ENCODE assay signal across 1 cellular context in genomic region chr2:10120158-10120937, GRCh38.
TF ChIP-seq lines count a peak whose summit lies in the region.

No MANE protein-coding gene starts in this region.

TF ChIP-seq in K562, 482 proteins besides CTCF, POLR2A, EP300 and RAD21 (continued from another document and continues in another):
- TF ChIP-seq ATF2 (CRISPR knock-in tag; IDR thresholded peaks at IDR 0.05) (no peak), ZNF143 (CRISPR knock-in tag; IDR thresholded peaks at IDR 0.05) (0 out of 2 replicates have a peak, but pooled peaks have one; percentile 30), TEAD4 (IDR thresholded peaks at IDR 0.05; ENCODE audit: low read length) (peak; percentile 35; the same call in 1 of the 2 replicates), TEAD4 (CRISPR knock-in tag; IDR thresholded peaks at IDR 0.05; ENCODE audit: borderline replicate concordance) (no peak), ZNF79 (CRISPR knock-in tag; IDR thresholded peaks at IDR 0.05; ENCODE audit: low read depth) (no peak), PCBP2 (IDR thresholded peaks at IDR 0.05; ENCODE audit: low read depth, low read length, poor library complexity, severe bottlenecking) (no peak), MTA3 (IDR thresholded peaks at IDR 0.05; ENCODE audit: borderline replicate concordance) (peak; percentile 63; the same call in 1 of the 2 replicates), FOXJ3 (CRISPR knock-in tag; IDR thresholded peaks at IDR 0.05) (no peak), TBL1XR1 (IDR thresholded peaks at IDR 0.05; ENCODE audit: low read length in 2 of 2) (no peak; a peak in 1 of 4 replicates), RCOR1 (IDR thresholded peaks at IDR 0.05; ENCODE audit: borderline replicate concordance in 1 of 2, low read depth in 2 of 2, low read length in 2 of 2) (no peak; a peak in 1 of 4 replicates), FOXA1 (IDR thresholded peaks at IDR 0.05; ENCODE audit: borderline replicate concordance) (no peak), ZNF707 (CRISPR knock-in tag; conservative IDR thresholded peaks at IDR 0.05) (no peak), ZNF431 (CRISPR knock-in tag; IDR thresholded peaks at IDR 0.05) (0 out of 2 replicates have a peak, but pooled peaks have one; percentile 22), POLR2AphosphoS5 (IDR thresholded peaks at IDR 0.05; ENCODE audit: control insufficient read depth, insufficient read depth, low read depth, low read length) (peak; percentile 79), CBX5 (IDR thresholded peaks at IDR 0.05; ENCODE audit: borderline replicate concordance, low read depth) (no peak), L3MBTL2 (IDR thresholded peaks at IDR 0.05) (peak; percentile 91), BCL6 (CRISPR knock-in tag; IDR thresholded peaks at IDR 0.05) (no peak), ZNF224 (CRISPR knock-in tag; IDR thresholded peaks at IDR 0.05) (peak; percentile 59; the same call in 1 of the 2 replicates), MTA2 (IDR thresholded peaks at IDR 0.05; ENCODE audit: low read depth) (no peak; the same call in 1 of the 2 replicates), TCFL5 (CRISPR knock-in tag; conservative IDR thresholded peaks at IDR 0.05) (no peak), SLC30A9 (CRISPR knock-in tag; IDR thresholded peaks at IDR 0.05) (no peak), SMARCA5 (IDR thresholded peaks at IDR 0.05) (peak; percentile 72; the same call in 1 of the 2 replicates), ZBTB11 (CRISPR knock-in tag; IDR thresholded peaks at IDR 0.05) (peak in 1 of 3 experiments; percentile 74; a peak in 2 of 6 replicates), ARNT (IDR thresholded peaks at IDR 0.05) (no peak), CGGBP1 (CRISPR knock-in tag; IDR thresholded peaks at IDR 0.05) (no peak), ZNF75A (CRISPR knock-in tag; IDR thresholded peaks at IDR 0.05) (no peak), TRIM25 (IDR thresholded peaks at IDR 0.05; ENCODE audit: borderline replicate concordance) (no peak), STAG1 (CRISPR knock-in tag; IDR thresholded peaks at IDR 0.05; ENCODE audit: borderline replicate concordance) (no peak), ZNF76 (CRISPR knock-in tag; IDR thresholded peaks at IDR 0.05; ENCODE audit: borderline replicate concordance) (no peak), ZNF3 (CRISPR knock-in tag; IDR thresholded peaks at IDR 0.05) (no peak), ZNF134 (CRISPR knock-in tag; conservative IDR thresholded peaks at IDR 0.05) (no peak; the same call in 1 of the 2 replicates), IRF1 (CRISPR knock-in tag; IDR thresholded peaks at IDR 0.05; ENCODE audit: borderline replicate concordance) (0 out of 2 replicates have a peak, but pooled peaks have one; percentile 71), KLF10 (CRISPR knock-in tag; IDR thresholded peaks at IDR 0.05) (no peak), NUFIP1 (IDR thresholded peaks at IDR 0.05; ENCODE audit: partially characterized antibody) (no peak), BRF2 (IDR thresholded peaks at IDR 0.05; ENCODE audit: borderline replicate concordance, insufficient read depth, insufficient read length) (no peak), ZNF780A (CRISPR knock-in tag; IDR thresholded peaks at IDR 0.05) (no peak), FOS (IDR thresholded peaks at IDR 0.05; ENCODE audit: extremely low read depth, insufficient read length) (no peak), HMBOX1 (IDR thresholded peaks at IDR 0.05) (no peak), RBM14 (IDR thresholded peaks at IDR 0.05; ENCODE audit: borderline replicate concordance, insufficient read depth, low read depth, low read length) (no peak), RNF219 (CRISPR knock-in tag; IDR thresholded peaks at IDR 0.05) (no peak), ZNF583 (CRISPR knock-in tag; IDR thresholded peaks at IDR 0.05) (0 out of 2 replicates have a peak, but pooled peaks have one; percentile 46), MECOM (CRISPR knock-in tag; IDR thresholded peaks at IDR 0.05) (no peak), AFF4 (CRISPR knock-in tag; IDR thresholded peaks at IDR 0.05) (peak; percentile 62; the same call in 1 of the 2 replicates), SFPQ (IDR thresholded peaks at IDR 0.05; ENCODE audit: low read depth, low read length) (no peak), SMARCB1 (IDR thresholded peaks at IDR 0.05; ENCODE audit: insufficient read length, low read depth) (no peak), XRCC3 (IDR thresholded peaks at IDR 0.05) (no peak), FUS (optimal IDR thresholded peaks at IDR 0.05; ENCODE audit: low read depth, low read length) (no peak), NFIC (IDR thresholded peaks at IDR 0.05) (0 out of 2 replicates have a peak, but pooled peaks have one; percentile 4)
